ENCODE assay signal across 1 cellular context in the genomic region with DNA sequence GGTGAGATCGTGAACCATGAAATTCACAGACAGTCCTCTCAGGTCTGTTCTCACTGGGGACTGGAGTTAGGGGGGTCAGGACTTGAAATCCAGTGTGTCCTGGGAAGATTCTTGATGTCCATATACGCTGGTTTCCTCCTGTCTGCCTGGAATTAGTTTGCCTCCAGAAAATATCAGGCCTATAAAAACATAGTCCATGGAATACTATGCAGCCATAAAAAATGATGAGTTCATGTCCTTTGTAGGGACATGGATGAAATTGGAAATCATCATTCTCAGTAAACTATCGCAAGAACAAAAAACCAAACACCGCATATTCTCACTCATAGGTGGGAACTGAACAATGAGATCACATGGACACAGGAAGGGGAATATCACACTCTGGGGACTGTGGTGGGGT. TPM values are rescaled to one million over a fixed set of nuclear protein-coding genes. Genes with fewer than 3 reads are reported as not detected.
"Had no signal": no experiment of that assay in that cellular context is flagged by ENCODE, and none has a peak within 500 bp of the region (broad histone marks: within the 10 kb centered on the region; RNA-seq: fewer than 3 reads in every experiment).

No MANE protein-coding gene starts in this region.

RNA-seq across cellular contexts. Expression of gene PPM1J, which starts 9.1 kb away (rescaled TPM):
- total RNA-seq: SJSA1 had no signal
